ENCODE assay signal across 10 cellular contexts in the genomic region with DNA sequence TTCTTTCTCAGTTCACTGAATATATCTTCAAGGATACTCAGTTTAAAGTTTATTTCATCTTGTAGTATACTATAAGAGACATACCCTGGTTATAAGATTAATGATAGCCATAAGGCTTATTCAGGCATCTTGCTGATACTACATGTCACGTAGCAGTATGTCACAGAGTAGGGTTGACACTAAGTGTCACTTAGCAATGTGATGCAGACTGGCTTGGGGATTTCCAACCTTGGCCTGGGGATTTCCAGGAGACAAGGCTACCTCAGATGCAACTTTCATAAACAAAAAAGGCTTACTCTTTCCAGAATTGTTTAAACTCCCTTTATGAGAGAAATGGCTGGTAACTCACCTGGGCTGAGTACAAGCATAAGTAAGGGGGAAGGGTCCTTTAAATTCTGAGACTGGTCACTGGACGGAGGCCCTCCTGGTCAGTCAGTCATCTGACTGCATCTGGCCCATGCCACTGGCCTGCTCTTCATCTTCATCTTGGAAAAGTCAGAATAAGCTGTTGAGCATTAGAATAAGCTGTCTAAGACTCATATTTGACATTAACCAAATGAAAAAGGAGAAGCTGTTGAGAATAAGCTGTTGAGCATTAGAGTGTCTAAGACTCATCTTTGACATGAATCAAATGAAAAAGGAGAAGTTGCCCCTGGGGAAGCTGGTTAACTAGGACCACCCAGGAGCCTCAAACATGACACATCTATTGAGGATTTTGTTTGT. TPM values are rescaled to one million over a fixed set of nuclear protein-coding genes. Genes with fewer than 3 reads are reported as not detected.
DNase-seq lines count a peak whose midpoint lies in the region; ATAC-seq, FAIRE-seq and TF ChIP-seq lines count a peak whose summit lies in the region.
"Had no signal": no experiment of that assay in that cellular context is flagged by ENCODE, and none has a peak within 500 bp of the region (broad histone marks: within the 10 kb centered on the region; RNA-seq: fewer than 3 reads in every experiment).

No MANE protein-coding gene starts in this region.

- H3K9me3 Mint-ChIP-seq in nephron progenitor cell = peaks cover 8% of the 10 kb centered on the region

- intact Hi-C loops in pancreas (cut with DNase I) = no loop called here

- H3K27ac Mint-ChIP-seq in nephron progenitor cell = no peak overlapping the region

- H3K27me3 Mint-ChIP-seq in nephron progenitor cell (ENCODE audit: low read depth, poor library complexity) = peaks cover 6% of the 10 kb centered on the region

- H3K4me3 ChIP-seq in pancreas = no peak overlapping the region
- H3K4me3 ChIP-seq: mucosa of descending colon, upper lobe of right lung had no signal

- H3K4me3 Mint-ChIP-seq in nephron progenitor cell = no peak overlapping the region

- H3K4me1 ChIP-seq in pancreas = peaks cover 7 to 20% (median 19%) of the 10 kb centered on the region in 3 donors
- H3K4me1 ChIP-seq: upper lobe of right lung had no signal

- ATAC-seq in GM18907 (IDR thresholded peaks at IDR 0.05; ENCODE audit: unreplicated experiment) (peak; percentile 98), GM21786 (IDR thresholded peaks at IDR 0.05; ENCODE audit: unreplicated experiment) (peak; percentile 94), HG03442 (IDR thresholded peaks at IDR 0.05; ENCODE audit: unreplicated experiment) (peak; percentile 96), pancreas (peak in 2 of 4 donors; percentile 37 to 38)
- ATAC-seq: upper lobe of right lung had no signal

- 81 to 83% methylated on average over 2 of the region's 2 CpGs for WGBS in pancreas, 2 donors

- no peaks in the 10 kb centered on the region for H3K4me1 Mint-ChIP-seq in nephron progenitor cell

- no peaks in the 10 kb centered on the region for H3K36me3 ChIP-seq in pancreas
- H3K36me3 ChIP-seq: upper lobe of right lung had no signal

- H3K9me3 ChIP-seq in pancreas = no peaks in the 10 kb centered on the region
- H3K9me3 ChIP-seq: mucosa of descending colon had no signal

- TF ChIP-seq CTCF in pancreas (IDR thresholded peaks at IDR 0.05) = no peak
- TF ChIP-seq CTCF in nephron progenitor cell (IDR thresholded peaks at IDR 0.05) = no peak

- DNase-seq in pancreas (no peak), mucosa of gallbladder (ENCODE audit: low spot score) (no peak), nephron progenitor cell (no peak), GM03348 (ENCODE audit: low spot score) (no peak)
- DNase-seq: IMR-90, mucosa of descending colon, upper lobe of right lung had no signal

- no peak for FAIRE-seq in pancreas (lab: Jason Lieb, UNC)

- H3K27me3 ChIP-seq in pancreas = no peaks in the 10 kb centered on the region
- H3K27me3 ChIP-seq: upper lobe of right lung had no signal

- H3K36me3 Mint-ChIP-seq in nephron progenitor cell (ENCODE audit: low read depth) = no peaks in the 10 kb centered on the region

- H3K27ac ChIP-seq in pancreas = peak overlapping the region in 3 of 4 donors; percentile 48 to 74 (median 59)
- H3K27ac ChIP-seq: upper lobe of right lung had no signal

RNA-seq across cellular contexts. Expression of a gene that starts 9.5 kb away (rescaled TPM):
- total RNA-seq in pancreas = under 1 TPM in 3 of 6 donors, not detected in 3; 0.09 to 0.19 (median 0.13) TPM
- polyA plus RNA-seq in pancreas = under 1 TPM; 0.02 to 0.04 TPM
- 132 TPM for total RNA-seq in mucosa of gallbladder
- total RNA-seq: IMR-90, upper lobe of right lung had no signal
- polyA plus RNA-seq: IMR-90 had no signal

Comparison
In these comparisons a context has a peak if more than half of its experiments do, and no peak if none do; other contexts are left out.
1. RNA of a gene that starts 9.5 kb away (total RNA-seq): 132 TPM in mucosa of gallbladder (single experiment); 0.09 to 0.19 TPM in pancreas; every median in the first group is over 100 times any median in the second.